ENCODE assay signal across 26 cellular contexts in genomic region chr16:85644093-85644712, GRCh38. TPM values are rescaled to one million over a fixed set of nuclear protein-coding genes. Genes with fewer than 3 reads are reported as not detected.
DNase-seq lines count a peak whose midpoint lies in the region; ATAC-seq and TF ChIP-seq lines count a peak whose summit lies in the region.
"Had no signal": no experiment of that assay in that cellular context is flagged by ENCODE, and none has a peak within 500 bp of the region (broad histone marks: within the 10 kb centered on the region; RNA-seq: fewer than 3 reads in every experiment).

No MANE protein-coding gene starts in this region.

- ATAC-seq in GM21723 (IDR thresholded peaks at IDR 0.05; ENCODE audit: unreplicated experiment) = no peak
- ATAC-seq: psoas muscle had no signal

- intact Hi-C loops in Caco-2 (cut with micrococcal nuclease; ENCODE audit: unreplicated experiment) = no loop called here

- POLR2A ChIA-PET in Caco-2 (lab: Charles Lee) = no interaction called here

- CTCF ChIA-PET in Caco-2 (lab: Charles Lee) = interaction anchor here (1.0 kb wide), 1 partner anchor 28 kb away, joined by 3 read pairs; no protein-coding TSS in a partner anchor

- H3K27ac Mint-ChIP-seq in Caco-2 (ENCODE audit: unreplicated experiment) (peak overlapping the region; percentile 73), immature natural killer cell (peak overlapping the region in 5 of 6 donors; percentile 10 to 84 (median 41))
- peak overlapping the region; percentile 76 for H3K27ac Mint-ChIP-seq in activated naive CD8-positive, alpha-beta T cell

- H3K27me3 Mint-ChIP-seq in Caco-2 (ENCODE audit: insufficient read depth, unreplicated experiment) (no peaks in the 10 kb centered on the region), immature natural killer cell (ENCODE audit: low read depth in 3 of 3) (peaks cover 3 to 13% (median 11%) of the 10 kb centered on the region in 3 donors)
- no peaks in the 10 kb centered on the region for H3K27me3 Mint-ChIP-seq in activated naive CD8-positive, alpha-beta T cell

- peaks cover 77% of the 10 kb centered on the region for H3K36me3 Mint-ChIP-seq in Caco-2 (ENCODE audit: insufficient read depth, unreplicated experiment)
- no peaks in the 10 kb centered on the region for H3K36me3 Mint-ChIP-seq in activated naive CD8-positive, alpha-beta T cell
- H3K36me3 Mint-ChIP-seq in immature natural killer cell = peaks cover 0 to 3% (median 0%) of the 10 kb centered on the region in 3 donors

- no TSS peak for BruUV-seq in Caco-2 (replicated peaks; lab: Mats Ljungman, UMichigan)

- H3K4me1 ChIP-seq in BLaER1 (peaks cover 99% of the 10 kb centered on the region), Caco-2 (peaks cover 28% of the 10 kb centered on the region)

- no peak overlapping the region for H3K27ac ChIP-seq in BLaER1
- H3K27ac ChIP-seq: psoas muscle had no signal

- H3K36me3 ChIP-seq in BLaER1 = peaks cover 86% of the 10 kb centered on the region
- H3K36me3 ChIP-seq in Caco-2 (ENCODE audit: control insufficient read depth, insufficient read depth, low read length) = no peaks in the 10 kb centered on the region; the same call in none of the 2 replicates
- H3K36me3 ChIP-seq: transverse colon had no signal

- no peak for TF ChIP-seq CTCF in Caco-2 (IDR thresholded peaks at IDR 0.05; ENCODE audit: insufficient read depth in 1 of 2, low read depth in 1 of 2, low read length in 1 of 2, severe bottlenecking in 1 of 2, unreplicated experiment in 1 of 2)

- H3K4me3 Mint-ChIP-seq in Caco-2 (ENCODE audit: unreplicated experiment) = peak overlapping the region; percentile 39
- H3K4me3 Mint-ChIP-seq in activated naive CD8-positive, alpha-beta T cell = no peak overlapping the region
- peak overlapping the region in 1 of 5 donors; percentile 27 for H3K4me3 Mint-ChIP-seq in immature natural killer cell

- no peaks in the 10 kb centered on the region for H3K27me3 ChIP-seq in BLaER1
- no peaks in the 10 kb centered on the region for H3K27me3 ChIP-seq in Caco-2 (replicated peaks; ENCODE audit: control insufficient read depth, insufficient read depth, low read length)
- H3K27me3 ChIP-seq: BE2C, sigmoid colon, transverse colon had no signal

- H3K4me1 Mint-ChIP-seq in Caco-2 (ENCODE audit: low read depth, unreplicated experiment) = peaks cover 24% of the 10 kb centered on the region
- peaks cover 13% of the 10 kb centered on the region for H3K4me1 Mint-ChIP-seq in activated naive CD8-positive, alpha-beta T cell (ENCODE audit: low read depth)
- H3K4me1 Mint-ChIP-seq in immature natural killer cell = peaks cover 46 to 47% of the 10 kb centered on the region in 2 donors

- peaks cover 100% of the 10 kb centered on the region for H4K20me1 ChIP-seq in BLaER1

- no peak overlapping the region for H3K9ac ChIP-seq in BLaER1

- no peaks in the 10 kb centered on the region for H3K9me3 Mint-ChIP-seq in Caco-2 (ENCODE audit: unreplicated experiment)
- no peaks in the 10 kb centered on the region for H3K9me3 Mint-ChIP-seq in activated naive CD8-positive, alpha-beta T cell (ENCODE audit: low read depth)
- no peaks in the 10 kb centered on the region for H3K9me3 Mint-ChIP-seq in immature natural killer cell

- peak overlapping the region; percentile 94 for H3K4me2 ChIP-seq in BLaER1

- no peak for DNase-seq in Caco-2
- DNase-seq in immature natural killer cell = no peak
- no peak for DNase-seq in OCI-M2 (lab: John Stamatoyannopoulos, UW; ENCODE audit: unreplicated experiment)
- no peak for DNase-seq in NCI-H510A treated with DMSO at 0.1 percent for 48 hours (lab: John Stamatoyannopoulos, UW)
- DNase-seq in NCI-H82 treated with DMSO at 0.1 percent for 48 hours (lab: John Stamatoyannopoulos, UW; ENCODE audit: unreplicated experiment) = no peak
- DNase-seq: ACHN; activated CD4-positive, alpha-beta T cell treated with anti-CD3 and anti-CD28 coated beads for 4 hours; activated T-cell treated with anti-CD3 and anti-CD28 coated beads for 4 hours; BE2C; dermis blood vessel endothelial cell; foreskin melanocyte; Kasumi-1; NCI-H1417; NCI-H2081; NCI-H345; occipital lobe; psoas muscle; sigmoid colon; stimulated activated CD4-positive, alpha-beta T cell treated with anti-CD3 and anti-CD28 coated beads, Interleukin-12 subunit alpha, Interleukin-12 subunit beta, amount 100 ng/mL, for 4 hours; stimulated activated CD4-positive, alpha-beta T cell treated with anti-CD3 and anti-CD28 coated beads, Interleukin-2, amount 100 ng/mL, for 48 hours; SW 1271; T-helper 9 cell had no signal

- H3K4me3 ChIP-seq in BLaER1 = no peak overlapping the region
- H3K4me3 ChIP-seq in Caco-2 (ENCODE audit: low read depth, low read length) = no peak overlapping the region
- H3K4me3 ChIP-seq: psoas muscle, sigmoid colon, transverse colon had no signal

- no peaks in the 10 kb centered on the region for H3K9me3 ChIP-seq in BLaER1
- H3K9me3 ChIP-seq in Caco-2 = no peaks in the 10 kb centered on the region
- H3K9me3 ChIP-seq: BE2C, psoas muscle, sigmoid colon, transverse colon had no signal

RNA-seq across cellular contexts. Expression of gene GSE1, which starts 31.1 kb away (rescaled TPM):
- 140 and 142 TPM in 2 replicates for total RNA-seq in Caco-2 (2022)
- 1 to 10 TPM in 2 of 3 donors, under 1 TPM in 1; 0.15 to 9.4 (median 2.9) TPM for polyA plus RNA-seq in immature natural killer cell

RNA-seq across cellular contexts. Expression of gene GINS2, which starts 44.6 kb away (rescaled TPM):
- 52.5 and 62.9 TPM in 2 replicates for total RNA-seq in Caco-2 (2022)
- 1 to 10 TPM in 2 of 3 donors, not detected in 1; 2.0 to 2.1 TPM for polyA plus RNA-seq in immature natural killer cell
